Comparison of ENCODE assay signal across 29 cellular contexts in the genomic region with DNA sequence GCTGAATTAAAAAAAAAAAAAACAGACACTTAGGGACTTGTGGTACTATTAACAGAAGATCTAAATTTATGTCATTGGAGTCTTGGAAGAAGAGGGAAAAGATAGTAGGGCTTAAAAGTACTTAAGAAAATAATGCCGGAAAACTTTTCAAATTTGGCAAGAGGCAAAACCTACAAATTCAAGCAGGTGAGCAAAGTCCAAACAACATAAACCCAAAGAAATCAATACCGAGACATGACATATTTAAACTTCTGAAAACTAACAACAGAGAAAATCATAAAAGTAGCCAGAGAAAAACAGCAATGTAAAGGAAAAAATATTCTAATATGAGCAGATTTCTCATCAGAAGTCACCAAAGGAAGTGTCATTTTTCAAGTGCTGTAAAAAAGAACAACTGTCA.
"Had no signal": no experiment of that assay in that cellular context is flagged by ENCODE, and none has a peak within 500 bp of the region (broad histone marks: within the 10 kb centered on the region; RNA-seq: fewer than 3 reads in every experiment).

No MANE protein-coding gene starts in this region.

- ATAC-seq: stimulated activated effector memory CD8-positive, alpha-beta T cell treated with anti-CD3 and anti-CD28 coated beads, Interleukin-12 subunit alpha, Interleukin-12 subunit beta, amount 100 ng/mL, for 72 hours; stimulated activated memory B cell treated with anti-CD40 and anti-IgM and Interleukin-4, amounts not matched to agents 10 μg/mL and 1 μg/mL and 100 μg/mL, for 72 hours; stimulated activated naive B cell treated with anti-CD40 and anti-IgM and Interleukin-4, amounts not matched to agents 10 μg/mL and 1 μg/mL and 100 μg/mL, for 72 hours; stimulated activated naive CD8-positive, alpha-beta T cell treated with anti-CD3 and anti-CD28 coated beads, Interleukin-15, amount 100 ng/mL, for 72 hours; stimulated activated naive CD8-positive, alpha-beta T cell treated with anti-CD3 and anti-CD28 coated beads, Interleukin-15, Interleukin-2, amounts not matched to agents 100 U/mL and 50 U/mL, for 24 hours; upper lobe of right lung had no signal

- H3K36me3 ChIP-seq: suprapubic skin, thoracic aorta, thyroid gland, transverse colon, upper lobe of left lung, upper lobe of right lung, uterus had no signal

- H3K27ac ChIP-seq: stomach, suprapubic skin, testis, thoracic aorta, thyroid gland, tibial artery, tibial nerve, transverse colon, upper lobe of left lung, upper lobe of right lung, uterus, vagina had no signal

- H3K27ac Mint-ChIP-seq: stimulated activated effector memory CD8-positive, alpha-beta T cell treated with anti-CD3 and anti-CD28 coated beads, Interleukin-12 subunit alpha, Interleukin-12 subunit beta, amount 100 ng/mL, for 72 hours; stimulated activated memory B cell treated with anti-CD40 and anti-IgM and Interleukin-4, amounts not matched to agents 10 μg/mL and 1 μg/mL and 100 μg/mL, for 72 hours; stimulated activated naive B cell treated with anti-CD40 and anti-IgM and Interleukin-4, amounts not matched to agents 10 μg/mL and 1 μg/mL and 100 μg/mL, for 72 hours; stimulated activated naive CD8-positive, alpha-beta T cell treated with anti-CD3 and anti-CD28 coated beads, Interleukin-15, amount 100 ng/mL, for 72 hours; stimulated activated naive CD8-positive, alpha-beta T cell treated with anti-CD3 and anti-CD28 coated beads, Interleukin-15, Interleukin-2, amounts not matched to agents 100 ng/mL and 50 ng/mL, for 24 hours; type B pancreatic cell had no signal

- H3K9me3 ChIP-seq: testis, thoracic aorta, thyroid gland, tibial artery, upper lobe of left lung, uterus, vagina had no signal

- H3K36me3 Mint-ChIP-seq: stimulated activated effector memory CD8-positive, alpha-beta T cell treated with anti-CD3 and anti-CD28 coated beads, Interleukin-12 subunit alpha, Interleukin-12 subunit beta, amount 100 ng/mL, for 72 hours; type B pancreatic cell had no signal

- FAIRE-seq: urothelium cell line had no signal

- DNase-seq: stimulated activated CD4-positive, alpha-beta T cell treated with anti-CD3 and anti-CD28 coated beads, Interleukin-2, amount 100 ng/mL, for 48 hours; stimulated activated CD4-positive, alpha-beta T cell treated with anti-CD3 and anti-CD28 coated beads, Interleukin-4, amount 100 ng/mL, for 1 hour; stimulated activated CD4-positive, alpha-beta T cell treated with anti-CD3 and anti-CD28 coated beads, Interleukin-4, amount 100 ng/mL, for 24 hours; stimulated activated CD4-positive, alpha-beta T cell treated with anti-CD3 and anti-CD28 coated beads, Interleukin-4, amount 100 ng/mL, for 4 hours; stimulated activated CD8-positive, alpha-beta memory T cell treated with anti-CD3 and anti-CD28 coated beads, Interleukin-4, amount 100 ng/mL, for 48 hours; stimulated activated naive B cell treated with anti-CD40 and anti-IgM and Interleukin-4, amounts not matched to agents 10 μg/mL and 1 μg/mL and 100 μg/mL, for 72 hours; stimulated activated naive CD4-positive, alpha-beta T cell; stimulated activated naive CD4-positive, alpha-beta T cell treated with Interleukin-2 at 50 U/mL for 16 hours; stimulated activated naive CD8-positive, alpha-beta T cell treated with anti-CD3 and anti-CD28 coated beads, Interleukin-15, amount 100 ng/mL, for 72 hours; stimulated activated naive CD8-positive, alpha-beta T cell treated with anti-CD3 and anti-CD28 coated beads, Interleukin-15, Interleukin-2, amounts not matched to agents 100 U/mL and 50 U/mL, for 24 hours; stomach; substantia nigra; testis; thyroid gland; tibial artery; transverse colon; trophoblast cell; upper lobe of left lung; upper lobe of right lung; uterus had no signal

- H3K4me1 Mint-ChIP-seq: stimulated activated effector memory CD8-positive, alpha-beta T cell treated with anti-CD3 and anti-CD28 coated beads, Interleukin-12 subunit alpha, Interleukin-12 subunit beta, amount 100 ng/mL, for 72 hours; stimulated activated naive CD8-positive, alpha-beta T cell treated with anti-CD3 and anti-CD28 coated beads, Interleukin-15, amount 100 ng/mL, for 72 hours had no signal

- H3K27me3 Mint-ChIP-seq: stimulated activated memory B cell treated with anti-CD40 and anti-IgM and Interleukin-4, amounts not matched to agents 10 μg/mL and 1 μg/mL and 100 μg/mL, for 72 hours; stimulated activated naive B cell treated with anti-CD40 and anti-IgM and Interleukin-4, amounts not matched to agents 10 μg/mL and 1 μg/mL and 100 μg/mL, for 72 hours; stimulated activated naive CD8-positive, alpha-beta T cell treated with anti-CD3 and anti-CD28 coated beads, Interleukin-15, amount 100 ng/mL, for 72 hours; stimulated activated naive CD8-positive, alpha-beta T cell treated with anti-CD3 and anti-CD28 coated beads, Interleukin-15, Interleukin-2, amounts not matched to agents 100 ng/mL and 50 ng/mL, for 24 hours; type B pancreatic cell had no signal

- H3K4me3 ChIP-seq: stomach, suprapubic skin, testis, thoracic aorta, thyroid gland, tibial artery, tibial nerve, transverse colon, upper lobe of left lung, upper lobe of right lung, uterus, vagina had no signal

- H3K4me3 Mint-ChIP-seq: stimulated activated effector memory CD8-positive, alpha-beta T cell treated with anti-CD3 and anti-CD28 coated beads, Interleukin-12 subunit alpha, Interleukin-12 subunit beta, amount 100 ng/mL, for 72 hours; stimulated activated memory B cell treated with anti-CD40 and anti-IgM and Interleukin-4, amounts not matched to agents 10 μg/mL and 1 μg/mL and 100 μg/mL, for 72 hours; stimulated activated naive B cell treated with anti-CD40 and anti-IgM and Interleukin-4, amounts not matched to agents 10 μg/mL and 1 μg/mL and 100 μg/mL, for 72 hours; stimulated activated naive CD8-positive, alpha-beta T cell treated with anti-CD3 and anti-CD28 coated beads, Interleukin-15, amount 100 ng/mL, for 72 hours; stimulated activated naive CD8-positive, alpha-beta T cell treated with anti-CD3 and anti-CD28 coated beads, Interleukin-15, Interleukin-2, amounts not matched to agents 100 ng/mL and 50 ng/mL, for 24 hours; type B pancreatic cell had no signal

- H3K4me1 ChIP-seq: stomach, suprapubic skin, testis, thyroid gland, transverse colon, upper lobe of left lung, upper lobe of right lung, uterus, vagina had no signal

- H3K27me3 ChIP-seq: stomach, suprapubic skin, testis, thyroid gland, tibial artery, tibial nerve, transverse colon, upper lobe of left lung, upper lobe of right lung, uterus, vagina had no signal

- H3K9me3 Mint-ChIP-seq: stimulated activated naive CD8-positive, alpha-beta T cell treated with anti-CD3 and anti-CD28 coated beads, Interleukin-15, amount 100 ng/mL, for 72 hours; stimulated activated naive CD8-positive, alpha-beta T cell treated with anti-CD3 and anti-CD28 coated beads, Interleukin-15, Interleukin-2, amounts not matched to agents 100 ng/mL and 50 ng/mL, for 24 hours; type B pancreatic cell had no signal
